Comparison of ENCODE assay signal across 8 cellular contexts in genomic region chr16:2033057-2033911, GRCh38. TPM values are rescaled to one million over a fixed set of nuclear protein-coding genes. Genes with fewer than 3 reads are reported as not detected.
A peak's percentile ranks its signal among the peaks of the same experiment; 100 is the strongest.
DNase-seq lines count a peak whose midpoint lies in the region; ATAC-seq and TF ChIP-seq lines count a peak whose summit lies in the region.

No MANE protein-coding gene starts in this region.

- no peak for TF ChIP-seq POLR2A in uterus (IDR thresholded peaks at IDR 0.05)

- H3K4me3 ChIP-seq in endodermal cell (ENCODE audit: low read length) (no peak overlapping the region), mucosa of stomach (ENCODE audit: low read length) (peak overlapping the region; percentile 11), uterus (peak overlapping the region; percentile 14 to 20)

- peak; percentile 23 to 33 for ATAC-seq in activated naive CD4-positive, alpha-beta T cell treated with anti-CD3 and anti-CD28 coated beads, Interleukin-2, amount 50 U/mL, for 72 hours
- no peak for ATAC-seq in HG03097 (IDR thresholded peaks at IDR 0.05; ENCODE audit: low FRiP score, unreplicated experiment)

- no peaks in the 10 kb centered on the region for H3K9me3 ChIP-seq in endodermal cell (ENCODE audit: control insufficient read depth, low read length)
- no peaks in the 10 kb centered on the region for H3K9me3 ChIP-seq in mucosa of stomach (ENCODE audit: control insufficient read depth, low read length)
- H3K9me3 ChIP-seq in uterus: no peaks in the 10 kb centered on the region

- no peaks in the 10 kb centered on the region for H3K36me3 Mint-ChIP-seq in activated naive CD4-positive, alpha-beta T cell treated with anti-CD3 and anti-CD28 coated beads, Interleukin-2, amount 50 U/mL, for 72 hours
- no peaks in the 10 kb centered on the region for H3K36me3 Mint-ChIP-seq in activated naive CD4-positive, alpha-beta T cell treated with anti-CD3 and anti-CD28 coated beads for 36 hours (ENCODE audit: low read depth)
- peaks cover 2% of the 10 kb centered on the region for H3K36me3 Mint-ChIP-seq in endodermal cell (ENCODE audit: low read depth)

- H3K4me1 Mint-ChIP-seq in activated naive CD4-positive, alpha-beta T cell treated with anti-CD3 and anti-CD28 coated beads for 36 hours (ENCODE audit: low read depth): no peaks in the 10 kb centered on the region
- H3K4me1 Mint-ChIP-seq in endodermal cell: no peaks in the 10 kb centered on the region

- peak overlapping the region; percentile 66 for H3K27ac ChIP-seq in endodermal cell (ENCODE audit: low read depth, low read length)
- peak overlapping the region; percentile 80 to 83 for H3K27ac ChIP-seq in uterus

- 55 to 83% methylated on average over 5 to 37 of the region's 37 CpGs for WGBS in endodermal cell (ENCODE audit: insufficient coverage in 1 of 2, insufficient read length in 1 of 2), 2 experiments

- no peaks in the 10 kb centered on the region for H3K27me3 Mint-ChIP-seq in activated naive CD4-positive, alpha-beta T cell treated with anti-CD3 and anti-CD28 coated beads for 36 hours (ENCODE audit: low read depth)
- peaks cover 5% of the 10 kb centered on the region for H3K27me3 Mint-ChIP-seq in endodermal cell (ENCODE audit: insufficient read depth)

- H3K27me3 ChIP-seq in endodermal cell (ENCODE audit: control insufficient read depth, insufficient read depth, low read length, poor library complexity, severe bottlenecking): no peaks in the 10 kb centered on the region
- no peaks in the 10 kb centered on the region for H3K27me3 ChIP-seq in mucosa of stomach (ENCODE audit: control insufficient read depth, insufficient read depth, low read length)
- H3K27me3 ChIP-seq in uterus: no peaks in the 10 kb centered on the region

- intact Hi-C loops in activated naive CD4-positive, alpha-beta T cell treated with anti-CD3 and anti-CD28 coated beads for 36 hours (cut with micrococcal nuclease): no loop called here
- intact Hi-C loops in uterus (cut with DNase I; ENCODE audit: low total_unique reads): no loop called here

- no peak overlapping the region for H3K4me3 Mint-ChIP-seq in activated naive CD4-positive, alpha-beta T cell treated with anti-CD3 and anti-CD28 coated beads for 36 hours
- no peak overlapping the region for H3K4me3 Mint-ChIP-seq in endodermal cell

- no peaks in the 10 kb centered on the region for H3K9me3 Mint-ChIP-seq in activated naive CD4-positive, alpha-beta T cell treated with anti-CD3 and anti-CD28 coated beads, Interleukin-2, amount 50 U/mL, for 72 hours
- H3K9me3 Mint-ChIP-seq in activated naive CD4-positive, alpha-beta T cell treated with anti-CD3 and anti-CD28 coated beads for 36 hours: no peaks in the 10 kb centered on the region
- no peaks in the 10 kb centered on the region for H3K9me3 Mint-ChIP-seq in endodermal cell

- no peak for DNase-seq in activated naive CD4-positive, alpha-beta T cell treated with anti-CD3 and anti-CD28 coated beads, Interleukin-2, amount 50 U/mL, for 72 hours (ENCODE audit: low spot score in 2 of 2)
- DNase-seq in activated naive CD4-positive, alpha-beta T cell treated with anti-CD3 and anti-CD28 coated beads for 36 hours: no peak
- DNase-seq in endodermal cell (peak; percentile 68), uterus (peak; percentile 71 to 72), NCI-H2171 (lab: John Stamatoyannopoulos, UW) (no peak), MV-4-11 (lab: John Stamatoyannopoulos, UW) (no peak)

- CTCF ChIA-PET in activated naive CD4-positive, alpha-beta T cell treated with anti-CD3 and anti-CD28 coated beads for 36 hours (lab: Charles Lee): no interaction called here

- no peak overlapping the region for H3K9ac ChIP-seq in endodermal cell (ENCODE audit: extremely low read depth, low read length, poor library complexity, severe bottlenecking)
- peak overlapping the region; percentile 70 for H3K9ac ChIP-seq in mucosa of stomach (ENCODE audit: low read length)

- no peak for TF ChIP-seq CTCF in endodermal cell (conservative IDR thresholded peaks at IDR 0.05)
- no peak for TF ChIP-seq CTCF in uterus (IDR thresholded peaks at IDR 0.05)

- H3K4me1 ChIP-seq in endodermal cell (ENCODE audit: control insufficient read depth, insufficient read depth, low read length) (no peaks in the 10 kb centered on the region), mucosa of stomach (ENCODE audit: control insufficient read depth, insufficient read depth, low read length) (peaks cover 71% of the 10 kb centered on the region), uterus (peaks cover 0 to 32% of the 10 kb centered on the region in 2 donors)

- H3K27ac Mint-ChIP-seq in activated naive CD4-positive, alpha-beta T cell treated with anti-CD3 and anti-CD28 coated beads, Interleukin-2, amount 50 U/mL, for 72 hours: no peak overlapping the region
- H3K27ac Mint-ChIP-seq in activated naive CD4-positive, alpha-beta T cell treated with anti-CD3 and anti-CD28 coated beads for 36 hours: no peak overlapping the region
- no peak overlapping the region for H3K27ac Mint-ChIP-seq in endodermal cell

- peaks cover 5% of the 10 kb centered on the region for H3K36me3 ChIP-seq in endodermal cell (ENCODE audit: control insufficient read depth, insufficient read depth, low read length)
- peaks cover 12% of the 10 kb centered on the region for H3K36me3 ChIP-seq in mucosa of stomach (ENCODE audit: control insufficient read depth, insufficient read depth, low read length)
- no peaks in the 10 kb centered on the region for H3K36me3 ChIP-seq in uterus

RNA-seq across cellular contexts. Expression of gene NHERF2, which starts 6.6 kb away (rescaled TPM):
- total RNA-seq in activated naive CD4-positive, alpha-beta T cell treated with anti-CD3 and anti-CD28 coated beads, Interleukin-2, amount 50 U/mL, for 72 hours: 1 to 10 TPM in 1 of 2 donors, under 1 TPM in 1; 0.82 to 3.7 TPM
- total RNA-seq in activated naive CD4-positive, alpha-beta T cell treated with anti-CD3 and anti-CD28 coated beads for 36 hours: 1 to 10 TPM; 1.5 to 2.1 TPM
- total RNA-seq in endodermal cell: 10 to 100 TPM; 20.1 to 25.5 TPM
- polyA plus RNA-seq in endodermal cell (2013, experiment 1 of 2): 13.4 TPM
- 11.3 TPM for polyA plus RNA-seq in endodermal cell (2013, experiment 2 of 2)
- total RNA-seq in uterus: 10 to 100 TPM; 10.3 to 97.1 (median 33.1) TPM

RNA-seq across cellular contexts. Expression of gene NPW, which starts 13.7 kb away (rescaled TPM):
- total RNA-seq in activated naive CD4-positive, alpha-beta T cell treated with anti-CD3 and anti-CD28 coated beads, Interleukin-2, amount 50 U/mL, for 72 hours: 1 to 10 TPM in 1 of 2 donors, under 1 TPM in 1; 0.61 to 4.6 TPM
- 1 to 10 TPM; 1.3 to 1.9 TPM for total RNA-seq in activated naive CD4-positive, alpha-beta T cell treated with anti-CD3 and anti-CD28 coated beads for 36 hours
- total RNA-seq in endodermal cell (1 to 10 TPM; 1.2 to 1.9 TPM), uterus (1 to 10 TPM in 1 of 4 donors, not detected in 3; 1.5 TPM)
- polyA plus RNA-seq in endodermal cell (2013, experiment 1 of 2): 2.0 TPM
- polyA plus RNA-seq in endodermal cell (2013, experiment 2 of 2): 1.6 TPM

RNA-seq across cellular contexts. Expression of gene NTHL1, which starts 14.3 kb away (rescaled TPM):
- 10 to 100 TPM; 21.6 to 25.3 TPM for total RNA-seq in activated naive CD4-positive, alpha-beta T cell treated with anti-CD3 and anti-CD28 coated beads, Interleukin-2, amount 50 U/mL, for 72 hours
- 10 to 100 TPM; 20.1 to 24.1 TPM for total RNA-seq in activated naive CD4-positive, alpha-beta T cell treated with anti-CD3 and anti-CD28 coated beads for 36 hours
- total RNA-seq in endodermal cell (10 to 100 TPM; 43.2 to 46.1 TPM), uterus (10 to 100 TPM; 18.8 to 58.4 (median 27.6) TPM)
- polyA plus RNA-seq in endodermal cell (2013, experiment 1 of 2): 31.0 TPM
- 29.8 TPM for polyA plus RNA-seq in endodermal cell (2013, experiment 2 of 2)

RNA-seq across cellular contexts. Expression of gene TSC2, which starts 14.5 kb away (rescaled TPM):
- total RNA-seq in activated naive CD4-positive, alpha-beta T cell treated with anti-CD3 and anti-CD28 coated beads, Interleukin-2, amount 50 U/mL, for 72 hours: 100 to 1,000 TPM in 1 of 2 donors, 10 to 100 TPM in 1; 70.5 to 121 TPM
- total RNA-seq in activated naive CD4-positive, alpha-beta T cell treated with anti-CD3 and anti-CD28 coated beads for 36 hours: 10 to 100 TPM; 72.3 to 72.7 TPM
- 100 to 1,000 TPM; 166 to 192 TPM for total RNA-seq in endodermal cell
- 81.6 TPM for polyA plus RNA-seq in endodermal cell (2013, experiment 1 of 2)
- 74.5 TPM for polyA plus RNA-seq in endodermal cell (2013, experiment 2 of 2)
- 100 to 1,000 TPM in 2 of 4 donors, 10 to 100 TPM in 2; 53.8 to 347 (median 131) TPM for total RNA-seq in uterus

RNA-seq across cellular contexts. Expression of gene ZNF598, which starts 23.7 kb away (rescaled TPM):
- 10 to 100 TPM; 72.2 to 87.9 TPM for total RNA-seq in activated naive CD4-positive, alpha-beta T cell treated with anti-CD3 and anti-CD28 coated beads, Interleukin-2, amount 50 U/mL, for 72 hours
- 10 to 100 TPM; 88.8 to 93.5 TPM for total RNA-seq in activated naive CD4-positive, alpha-beta T cell treated with anti-CD3 and anti-CD28 coated beads for 36 hours
- total RNA-seq in endodermal cell (10 to 100 TPM; 45.6 to 49.5 TPM), uterus (10 to 100 TPM; 16.9 to 50.0 (median 34.6) TPM)
- polyA plus RNA-seq in endodermal cell (2013, experiment 1 of 2): 33.5 TPM
- polyA plus RNA-seq in endodermal cell (2013, experiment 2 of 2): 27.9 TPM

Comparison
In these comparisons a context has a peak if more than half of its experiments do, and no peak if none do; other contexts are left out.
1. DNase-seq: peak in endodermal cell (single experiment) and uterus (2 of 2); none in activated naive CD4-positive, alpha-beta T cell treated with anti-CD3 and anti-CD28 coated beads, Interleukin-2, amount 50 U/mL, for 72 hours (0 of 2), activated naive CD4-positive, alpha-beta T cell treated with anti-CD3 and anti-CD28 coated beads for 36 hours (single experiment), NCI-H2171 (single experiment) and MV-4-11 (single experiment).